Comparison of ENCODE assay signal across 26 cellular contexts in genomic region chr2:232318175-232318855, GRCh38.
A peak's percentile ranks its signal among the peaks of the same experiment; 100 is the strongest.
DNase-seq lines count a peak whose midpoint lies in the region; ATAC-seq and TF ChIP-seq lines count a peak whose summit lies in the region.
"Had no signal": no experiment of that assay in that cellular context is flagged by ENCODE, and none has a peak within 500 bp of the region (broad histone marks: within the 10 kb centered on the region; RNA-seq: fewer than 3 reads in every experiment).

No MANE protein-coding gene starts in this region.

- H2BK12ac ChIP-seq in mesenchymal stem cell (ENCODE audit: low read length in 2 of 2): no peak overlapping the region

- CTCF ChIA-PET in activated naive CD4-positive, alpha-beta T cell treated with anti-CD3 and anti-CD28 coated beads for 36 hours (lab: Charles Lee): interaction anchor here (0.9 kb wide), 1 partner anchor 8 kb away, joined by 3 read pairs; no protein-coding TSS in a partner anchor
- CTCF ChIA-PET in CD8-positive, alpha-beta T cell (lab: Charles Lee): interaction anchor here (1.5 kb wide), 1 partner anchor 8 kb away, joined by 5 read pairs; no protein-coding TSS in a partner anchor

- no peaks in the 10 kb centered on the region for H3K36me3 ChIP-seq in CD8-positive, alpha-beta T cell (ENCODE audit: insufficient read depth, low read length)
- peaks cover 0 to 23% of the 10 kb centered on the region in 2 experiments for H3K36me3 ChIP-seq in mesenchymal stem cell (ENCODE audit: control insufficient read depth in 1 of 2, insufficient read depth in 2 of 2, low read depth in 1 of 2, low read length in 2 of 2)
- H3K36me3 ChIP-seq: upper lobe of right lung had no signal

- no peak overlapping the region for H3K4me3 Mint-ChIP-seq in activated naive CD4-positive, alpha-beta T cell treated with anti-CD3 and anti-CD28 coated beads for 36 hours
- H3K4me3 Mint-ChIP-seq in CD8-positive, alpha-beta T cell: peak overlapping the region; percentile 82
- peak overlapping the region; percentile 23 for H3K4me3 Mint-ChIP-seq in activated naive CD8-positive, alpha-beta T cell treated with anti-CD3 and anti-CD28 coated beads for 36 hours
- no peak overlapping the region for H3K4me3 Mint-ChIP-seq in progenitor cell of endocrine pancreas (ENCODE audit: low read depth)
- H3K4me3 Mint-ChIP-seq: brain had no signal

- no peak overlapping the region for H4K91ac ChIP-seq in mesenchymal stem cell (ENCODE audit: low read length)

- H2AFZ ChIP-seq in mesenchymal stem cell (ENCODE audit: low read depth, low read length): no peak overlapping the region

- peak overlapping the region; percentile 18 for H3K4me3 ChIP-seq in CD8-positive, alpha-beta T cell (ENCODE audit: low read depth, low read length)
- H3K4me3 ChIP-seq in mesenchymal stem cell (ENCODE audit: insufficient read depth in 1 of 2, low read depth in 1 of 2, low read length in 2 of 2): no peak overlapping the region
- H3K4me3 ChIP-seq: BLaER1, esophagus squamous epithelium, gastroesophageal sphincter, upper lobe of right lung had no signal

- H3K27ac ChIP-seq in CD8-positive, alpha-beta T cell (ENCODE audit: low read depth, low read length): peak overlapping the region; percentile 45
- H3K27ac ChIP-seq in mesenchymal stem cell (ENCODE audit: low read length, poor library complexity, severe bottlenecking): no peak overlapping the region
- H3K27ac ChIP-seq: gastroesophageal sphincter, HL-60, upper lobe of right lung had no signal

- no peaks in the 10 kb centered on the region for H3K9me3 ChIP-seq in CD8-positive, alpha-beta T cell (ENCODE audit: low read length)
- H3K9me3 ChIP-seq in mesenchymal stem cell (ENCODE audit: control insufficient read depth, low read length): peaks cover under 1% of the 10 kb centered on the region
- H3K9me3 ChIP-seq: upper lobe of right lung had no signal

- intact Hi-C loops in activated naive CD4-positive, alpha-beta T cell treated with anti-CD3 and anti-CD28 coated beads for 36 hours (cut with micrococcal nuclease): loop anchor here (5.0 kb wide), 2 partner anchors 536 to 611 kb away; partner anchors contain the start of genes PDE6D and PTMA
- intact Hi-C loops in CD8-positive, alpha-beta T cell (cut with DNase I, micrococcal nuclease): loop anchor here (5.0 to 10.0 kb wide), 3 partner anchors 36 to 714 kb away; partner anchors contain the start of genes EIF4E2 (in 1 of the 2) and TIGD1 (in 1 of the 2)
- intact Hi-C loops in sciatic nerve (cut with DNase I): no loop called here

- H2BK5ac ChIP-seq in mesenchymal stem cell (ENCODE audit: low read depth, low read length, poor library complexity, severe bottlenecking): no peak overlapping the region

- no peaks in the 10 kb centered on the region for H3K27me3 Mint-ChIP-seq in activated naive CD4-positive, alpha-beta T cell treated with anti-CD3 and anti-CD28 coated beads for 36 hours (ENCODE audit: low read depth)
- no peaks in the 10 kb centered on the region for H3K27me3 Mint-ChIP-seq in CD8-positive, alpha-beta T cell (ENCODE audit: low read depth)
- no peaks in the 10 kb centered on the region for H3K27me3 Mint-ChIP-seq in activated naive CD8-positive, alpha-beta T cell treated with anti-CD3 and anti-CD28 coated beads for 36 hours
- H3K27me3 Mint-ChIP-seq in progenitor cell of endocrine pancreas: no peaks in the 10 kb centered on the region
- H3K27me3 Mint-ChIP-seq: brain had no signal

- peaks cover 8% of the 10 kb centered on the region for H3K79me1 ChIP-seq in mesenchymal stem cell (replicated peaks; ENCODE audit: low read length, poor library complexity, severe bottlenecking)

- H2AK5ac ChIP-seq in mesenchymal stem cell (ENCODE audit: low read length, severe bottlenecking): no peak overlapping the region

- H3K9ac ChIP-seq in mesenchymal stem cell (ENCODE audit: low read length): no peak overlapping the region
- H3K9ac ChIP-seq: BLaER1 had no signal

- H3K4me1 ChIP-seq in CD8-positive, alpha-beta T cell (ENCODE audit: insufficient read depth, low read length): peaks cover 98% of the 10 kb centered on the region
- peaks cover 10% of the 10 kb centered on the region for H3K4me1 ChIP-seq in mesenchymal stem cell (ENCODE audit: control insufficient read depth, insufficient read depth, low read depth, low read length)

- no peak overlapping the region for H2BK120ac ChIP-seq in mesenchymal stem cell (ENCODE audit: low read depth, low read length)

- H3K4ac ChIP-seq in mesenchymal stem cell (ENCODE audit: low read depth in 1 of 2, low read length in 2 of 2): no peak overlapping the region

- H3K9me3 Mint-ChIP-seq in activated naive CD4-positive, alpha-beta T cell treated with anti-CD3 and anti-CD28 coated beads for 36 hours: peaks cover 9% of the 10 kb centered on the region
- H3K9me3 Mint-ChIP-seq in CD8-positive, alpha-beta T cell: no peaks in the 10 kb centered on the region
- H3K9me3 Mint-ChIP-seq in activated naive CD8-positive, alpha-beta T cell treated with anti-CD3 and anti-CD28 coated beads for 36 hours: peaks cover 9% of the 10 kb centered on the region
- peaks cover 4% of the 10 kb centered on the region for H3K9me3 Mint-ChIP-seq in progenitor cell of endocrine pancreas (ENCODE audit: low read depth)

- H3K4me2 ChIP-seq in mesenchymal stem cell (ENCODE audit: low read length, poor library complexity, severe bottlenecking): no peak overlapping the region

- H3K27me3 ChIP-seq in CD8-positive, alpha-beta T cell (ENCODE audit: insufficient read depth, low read length): no peaks in the 10 kb centered on the region
- H3K27me3 ChIP-seq in mesenchymal stem cell (ENCODE audit: control insufficient read depth in 1 of 2, insufficient read depth in 1 of 2, low read length in 2 of 2): no peaks in the 10 kb centered on the region
- H3K27me3 ChIP-seq: BLaER1, esophagus squamous epithelium, gastroesophageal sphincter, upper lobe of right lung had no signal

- 97% methylated on average over 11 of the region's 12 CpGs for WGBS in mesenchymal stem cell

- H3K23ac ChIP-seq in mesenchymal stem cell (ENCODE audit: low read length in 2 of 2): no peak overlapping the region

- POLR2A ChIA-PET in CD8-positive, alpha-beta T cell (lab: Charles Lee): interaction anchor here (1.1 kb wide), 1 partner anchor 10 kb away, joined by 3 read pairs; no protein-coding TSS in a partner anchor

- no peak for DNase-seq in activated naive CD4-positive, alpha-beta T cell treated with anti-CD3 and anti-CD28 coated beads for 36 hours
- no peak for DNase-seq in activated naive CD4-positive, alpha-beta T cell treated with anti-CD3 and anti-CD28 coated beads, Interleukin-2, amount 50 U/mL, for 16 hours
- no peak for DNase-seq in CD8-positive, alpha-beta T cell
- no peak for DNase-seq in activated naive CD8-positive, alpha-beta T cell treated with anti-CD3 and anti-CD28 coated beads for 36 hours
- DNase-seq in sciatic nerve (ENCODE audit: low spot score) (peak; percentile 45), progenitor cell of endocrine pancreas (ENCODE audit: low spot score, unreplicated experiment) (no peak), mesenchymal stem cell (no peak), NCI-H128 (lab: John Stamatoyannopoulos, UW; ENCODE audit: unreplicated experiment) (no peak)
- DNase-seq: ACHN; activated T-cell treated with anti-CD3 and anti-CD28 coated beads, Interleukin-2, amount 50 U/mL, for 1 hour; effector memory CD4-positive, alpha-beta T cell; esophagus squamous epithelium; kidney glomerular epithelial cell; mammary epithelial cell; NCI-H1092 treated with DMSO at 0.1 percent for 48 hours; NCI-H2029 treated with DMSO at 0.1 percent for 48 hours; PC-3; SHP77 treated with DMSO at 0.1 percent for 48 hours; stimulated activated CD4-positive, alpha-beta T cell treated with anti-CD3 and anti-CD28 coated beads, Interleukin-12 subunit alpha, Interleukin-12 subunit beta, amount 100 ng/mL, for 4 hours; SW 1271; upper lobe of right lung had no signal

- H3K36me3 Mint-ChIP-seq in activated naive CD4-positive, alpha-beta T cell treated with anti-CD3 and anti-CD28 coated beads for 36 hours (ENCODE audit: low read depth): peaks cover 10% of the 10 kb centered on the region
- H3K36me3 Mint-ChIP-seq in CD8-positive, alpha-beta T cell: peaks cover 3% of the 10 kb centered on the region
- peaks cover 23% of the 10 kb centered on the region for H3K36me3 Mint-ChIP-seq in activated naive CD8-positive, alpha-beta T cell treated with anti-CD3 and anti-CD28 coated beads for 36 hours
- H3K36me3 Mint-ChIP-seq in progenitor cell of endocrine pancreas (ENCODE audit: insufficient read depth): peaks cover 4% of the 10 kb centered on the region

- no peak overlapping the region for H3K18ac ChIP-seq in mesenchymal stem cell (ENCODE audit: low read depth in 1 of 2, low read length in 2 of 2)

- H3K4me1 Mint-ChIP-seq in activated naive CD4-positive, alpha-beta T cell treated with anti-CD3 and anti-CD28 coated beads for 36 hours (ENCODE audit: low read depth): peaks cover 88% of the 10 kb centered on the region
- H3K4me1 Mint-ChIP-seq in CD8-positive, alpha-beta T cell (ENCODE audit: low read depth): peaks cover 97% of the 10 kb centered on the region
- H3K4me1 Mint-ChIP-seq in activated naive CD8-positive, alpha-beta T cell treated with anti-CD3 and anti-CD28 coated beads for 36 hours: peaks cover 88% of the 10 kb centered on the region
- peaks cover 17% of the 10 kb centered on the region for H3K4me1 Mint-ChIP-seq in progenitor cell of endocrine pancreas (ENCODE audit: low read depth)

- peak overlapping the region; percentile 57 for H3K27ac Mint-ChIP-seq in activated naive CD4-positive, alpha-beta T cell treated with anti-CD3 and anti-CD28 coated beads for 36 hours
- H3K27ac Mint-ChIP-seq in CD8-positive, alpha-beta T cell: peak overlapping the region; percentile 96
- H3K27ac Mint-ChIP-seq in activated naive CD8-positive, alpha-beta T cell treated with anti-CD3 and anti-CD28 coated beads for 36 hours: peak overlapping the region; percentile 85
- H3K27ac Mint-ChIP-seq in progenitor cell of endocrine pancreas: no peak overlapping the region
- H3K27ac Mint-ChIP-seq: brain had no signal

- no peak overlapping the region for H2BK15ac ChIP-seq in mesenchymal stem cell (ENCODE audit: low read depth, poor library complexity, severe bottlenecking)

- no peak for ATAC-seq in CD8-positive, alpha-beta T cell
- no peak for ATAC-seq in sciatic nerve
- ATAC-seq: gastroesophageal sphincter, HepG2, PC-3 had no signal

- H3K14ac ChIP-seq in mesenchymal stem cell (ENCODE audit: low read length in 2 of 2): no peak overlapping the region

- no peak overlapping the region for H4K8ac ChIP-seq in mesenchymal stem cell (ENCODE audit: low read length)

- no peak for TF ChIP-seq CTCF in CD8-positive, alpha-beta T cell (IDR thresholded peaks at IDR 0.05)
- no peak for TF ChIP-seq CTCF in progenitor cell of endocrine pancreas (IDR thresholded peaks at IDR 0.05; ENCODE audit: unreplicated experiment)

Comparison
In these comparisons a context has a peak if more than half of its experiments do, and no peak if none do; other contexts are left out.
1. H3K4me3 Mint-ChIP-seq: peak in CD8-positive, alpha-beta T cell (single experiment) and activated naive CD8-positive, alpha-beta T cell treated with anti-CD3 and anti-CD28 coated beads for 36 hours (single experiment); none in activated naive CD4-positive, alpha-beta T cell treated with anti-CD3 and anti-CD28 coated beads for 36 hours (single experiment) and progenitor cell of endocrine pancreas (single experiment).